In genomic region chr15:96115642-96116041, GRCh38 we compare ENCODE assay signal across 17 cellular contexts.
DNase-seq lines count a peak whose midpoint lies in the region; ATAC-seq and TF ChIP-seq lines count a peak whose summit lies in the region.
"Had no signal": no experiment of that assay in that cellular context is flagged by ENCODE, and none has a peak within 500 bp of the region (broad histone marks: within the 10 kb centered on the region; RNA-seq: fewer than 3 reads in every experiment).

No MANE protein-coding gene starts in this region.

- no peaks in the 10 kb centered on the region for H3K4me1 Mint-ChIP-seq in CD4-positive, alpha-beta T cell (ENCODE audit: low read depth)

- no peaks in the 10 kb centered on the region for H3K36me3 Mint-ChIP-seq in CD4-positive, alpha-beta T cell (ENCODE audit: low read depth)

- H3K9me2 ChIP-seq in GM23248 (ENCODE audit: insufficient read depth), result no peaks in the 10 kb centered on the region

- 0 out of 2 replicates have a peak, but pooled peaks cover 5% of the 10 kb centered on the region for H3K27me3 ChIP-seq in GM23248 (replicated peaks; ENCODE audit: insufficient read depth)
- H3K27me3 ChIP-seq in CD4-positive, alpha-beta T cell (ENCODE audit: control insufficient read depth, insufficient read depth, low read length), result no peaks in the 10 kb centered on the region
- H3K27me3 ChIP-seq: breast epithelium had no signal

- intact Hi-C loops in CD4-positive, alpha-beta T cell (cut with DNase I, micrococcal nuclease), result no loop called here

- H3K27ac ChIP-seq in GM23248, result no peak overlapping the region
- H3K27ac ChIP-seq in CD4-positive, alpha-beta T cell (ENCODE audit: low read depth, low read length), result no peak overlapping the region
- H3K27ac ChIP-seq: breast epithelium had no signal

- WGBS in GM23248 (ENCODE audit: low coverage in 1 of 2, low lambda C conversion rate in 2 of 2, missing lambda C conversion rate in 2 of 2), 2 experiments, result 43% methylated on average over 2 of the region's 2 CpGs

- no peaks in the 10 kb centered on the region for H3K9me3 Mint-ChIP-seq in CD4-positive, alpha-beta T cell
- H3K9me3 Mint-ChIP-seq: activated T-helper 2 cell treated with anti-CD3 and anti-CD28 coated beads, Interferon-gamma antibody, Interleukin-2, Interleukin-4, amounts not matched to agents 10 μg/mL and 5 μg/mL and 100 μg/mL, durations not matched to agents 14 hours and 24 hours and 36 hours; H9 had no signal

- H4K20me1 ChIP-seq in GM23248 (ENCODE audit: insufficient read depth), result no peaks in the 10 kb centered on the region

- ATAC-seq in CD4-positive, alpha-beta T cell (ENCODE audit: poor library complexity), result no peak
- ATAC-seq: mucosa of descending colon had no signal

- H3K36me3 ChIP-seq in GM23248 (ENCODE audit: low read depth), result no peaks in the 10 kb centered on the region
- H3K36me3 ChIP-seq: breast epithelium had no signal

- H2AFZ ChIP-seq in GM23248, result no peak overlapping the region

- POLR2A ChIA-PET in CD4-positive, alpha-beta T cell (lab: Charles Lee), result no interaction called here

- H3F3A ChIP-seq in GM23248 (ENCODE audit: insufficient read depth), result no peaks in the 10 kb centered on the region

- DNase-seq in AG08395 (ENCODE audit: low spot score), result peak; percentile 20
- peak; percentile 63 for DNase-seq in GM23248
- DNase-seq in RPMI7951 (ENCODE audit: low read depth), result peak; percentile 34
- peak; percentile 62 for DNase-seq in fibroblast of villous mesenchyme (ENCODE audit: low read depth)
- no peak for DNase-seq in CD4-positive, alpha-beta T cell
- DNase-seq in cortex of kidney (lab: John Stamatoyannopoulos, UW), result no peak
- no peak for DNase-seq in NCI-H526 treated with DMSO at 0.1 percent for 48 hours (lab: John Stamatoyannopoulos, UW)
- DNase-seq in iPS-NIHi11 (ENCODE audit: low spot score), result no peak
- DNase-seq: DMS53, H9, NCI-H1417 treated with DMSO at 0.1 percent for 48 hours, NCI-H524, Right ventricle myocardium superior had no signal

- H3K79me2 ChIP-seq in GM23248 (ENCODE audit: insufficient read depth), result no peaks in the 10 kb centered on the region

- CTCF ChIA-PET in CD4-positive, alpha-beta T cell (lab: Charles Lee), result interaction anchor here (0.7 kb wide), 1 partner anchor 45 kb away, joined by 4 read pairs; no protein-coding TSS in a partner anchor

- in situ Hi-C loops in GM23248 (cut with MboI), result no loop called here

- TF ChIP-seq CTCF in fibroblast of villous mesenchyme (IDR thresholded peaks at IDR 0.05; ENCODE audit: insufficient read depth, low read depth, low read length), result no peak
- no peak for TF ChIP-seq CTCF in CD4-positive, alpha-beta T cell (IDR thresholded peaks at IDR 0.05)

- no peak overlapping the region for H3K4me3 Mint-ChIP-seq in CD4-positive, alpha-beta T cell
- H3K4me3 Mint-ChIP-seq: H9, type B pancreatic cell had no signal

- H3K9ac ChIP-seq in GM23248, result no peak overlapping the region

- H3K27ac Mint-ChIP-seq in CD4-positive, alpha-beta T cell, result no peak overlapping the region
- H3K27ac Mint-ChIP-seq: activated T-helper 2 cell treated with anti-CD3 and anti-CD28 coated beads, Interferon-gamma antibody, Interleukin-2, Interleukin-4, amounts not matched to agents 10 μg/mL and 5 μg/mL and 100 μg/mL, durations not matched to agents 14 hours and 24 hours and 36 hours; H9; type B pancreatic cell had no signal

- no peak overlapping the region for H3K4me2 ChIP-seq in GM23248 (ENCODE audit: unreplicated experiment)

- H3K4me1 ChIP-seq in GM23248 (ENCODE audit: insufficient read depth), result peaks cover 9% of the 10 kb centered on the region; the same call in 1 of the 2 replicates
- H3K4me1 ChIP-seq: breast epithelium had no signal

- no peaks in the 10 kb centered on the region for H3K9me3 ChIP-seq in GM23248 (ENCODE audit: low read depth)
- no peaks in the 10 kb centered on the region for H3K9me3 ChIP-seq in CD4-positive, alpha-beta T cell (ENCODE audit: control insufficient read depth, low read length)
- H3K9me3 ChIP-seq: breast epithelium, mucosa of descending colon had no signal

- H3K4me3 ChIP-seq in GM23248 (no peak overlapping the region), fibroblast of villous mesenchyme (ENCODE audit: low read depth, low read length) (no peak overlapping the region)
- H3K4me3 ChIP-seq: breast epithelium, mucosa of descending colon had no signal

- H3K27me3 Mint-ChIP-seq in CD4-positive, alpha-beta T cell, result peaks cover 5% of the 10 kb centered on the region
- H3K27me3 Mint-ChIP-seq: type B pancreatic cell had no signal

Comparison
In these comparisons a context has a peak if more than half of its experiments do, and no peak if none do; other contexts are left out.
1. DNase-seq: peak in AG08395 (single experiment), GM23248 (single experiment), RPMI7951 (single experiment) and fibroblast of villous mesenchyme (single experiment); none in CD4-positive, alpha-beta T cell (0 of 10), cortex of kidney (single experiment), NCI-H526 treated with DMSO at 0.1 percent for 48 hours (single experiment) and iPS-NIHi11 (single experiment).